Comparison of ENCODE assay signal across 29 cellular contexts in genomic region chr3:103158183-103158582, GRCh38.
"Had no signal": no experiment of that assay in that cellular context is flagged by ENCODE, and none has a peak within 500 bp of the region (broad histone marks: within the 10 kb centered on the region; RNA-seq: fewer than 3 reads in every experiment).

No MANE protein-coding gene starts in this region.

- H3K27me3 ChIP-seq: sigmoid colon, stomach, thyroid gland, upper lobe of right lung had no signal

- H3K4me1 Mint-ChIP-seq: activated CD4-positive, alpha-beta memory T cell treated with anti-CD3 and anti-CD28 coated beads, Interleukin-2, amount 10 ng/mL, durations not matched to agents 7 days and 5 days; mesothelial cell of epicardium; naive B cell; stimulated activated naive B cell treated with anti-CD40 and anti-IgM and Interleukin-4, amounts not matched to agents 10 μg/mL and 1 μg/mL and 100 μg/mL, for 72 hours had no signal

- H3K27ac ChIP-seq: parathyroid adenoma, psoas muscle, sigmoid colon, stomach, thyroid gland, upper lobe of right lung had no signal

- H3K27me3 Mint-ChIP-seq: activated CD4-positive, alpha-beta memory T cell treated with anti-CD3 and anti-CD28 coated beads, Interleukin-2, amount 10 ng/mL, durations not matched to agents 7 days and 5 days; activated T-cell treated with anti-CD3 and anti-CD28 coated beads, Interleukin-2, amount 50 U/mL, for 24 hours; naive B cell; stimulated activated naive B cell treated with anti-CD40 and anti-IgM and Interleukin-4, amounts not matched to agents 10 μg/mL and 1 μg/mL and 100 μg/mL, for 72 hours had no signal

- H2AFZ ChIP-seq: parathyroid adenoma had no signal

- H3K79me2 ChIP-seq: parathyroid adenoma had no signal

- H3K27ac Mint-ChIP-seq: activated CD4-positive, alpha-beta memory T cell treated with anti-CD3 and anti-CD28 coated beads, Interleukin-2, amount 10 ng/mL, durations not matched to agents 7 days and 5 days; activated T-cell treated with anti-CD3 and anti-CD28 coated beads, Interleukin-2, amount 50 U/mL, for 24 hours; mesothelial cell of epicardium; naive B cell; stimulated activated naive B cell treated with anti-CD40 and anti-IgM and Interleukin-4, amounts not matched to agents 10 μg/mL and 1 μg/mL and 100 μg/mL, for 72 hours had no signal

- H3K4me3 ChIP-seq: psoas muscle, sigmoid colon, smooth muscle cell, stomach, thyroid gland, upper lobe of right lung had no signal

- DNase-seq: activated CD4-positive, alpha-beta memory T cell treated with anti-CD3 and anti-CD28 coated beads, Interleukin-2, amount 10 ng/mL, durations not matched to agents 7 days and 5 days; activated CD4-positive, alpha-beta T cell treated with anti-CD3 and anti-CD28 coated beads for 4 hours; activated CD8-positive, alpha-beta memory T cell treated with anti-CD3 and anti-CD28 coated beads, Interleukin-2, amount 50 U/mL, for 48 hours; activated gamma-delta T cell; activated naive CD4-positive, alpha-beta T cell treated with anti-CD3 and anti-CD28 coated beads, Interleukin-2, amount 50 U/mL, for 16 hours; activated T-cell treated with anti-CD3 and anti-CD28 coated beads, Interleukin-2, amount 50 U/mL, for 24 hours; amygdala; caudate nucleus; cortex of kidney; foreskin fibroblast; head of caudate nucleus; hypothalamus; left colon; mammary epithelial cell; naive B cell; nucleus accumbens; psoas muscle; sigmoid colon; stimulated activated CD4-positive, alpha-beta T cell treated with anti-CD3 and anti-CD28 coated beads, Interleukin-1b, Interleukin-23, amount 100 ng/mL, for 48 hours; stimulated activated CD4-positive, alpha-beta T cell treated with anti-CD3 and anti-CD28 coated beads, Interleukin-4, amount 100 ng/mL, for 4 hours; stimulated activated CD8-positive, alpha-beta memory T cell treated with anti-CD3 and anti-CD28 coated beads, Interleukin-4, amount 100 ng/mL, for 48 hours; stimulated activated naive B cell treated with anti-CD40 and anti-IgM and Interleukin-4, amounts not matched to agents 10 μg/mL and 1 μg/mL and 100 μg/mL, for 72 hours; stomach; thyroid gland; upper lobe of right lung had no signal

- H3K9me3 Mint-ChIP-seq: activated CD4-positive, alpha-beta memory T cell treated with anti-CD3 and anti-CD28 coated beads, Interleukin-2, amount 10 ng/mL, durations not matched to agents 7 days and 5 days; activated T-cell treated with anti-CD3 and anti-CD28 coated beads, Interleukin-2, amount 50 U/mL, for 24 hours; mesothelial cell of epicardium; stimulated activated naive B cell treated with anti-CD40 and anti-IgM and Interleukin-4, amounts not matched to agents 10 μg/mL and 1 μg/mL and 100 μg/mL, for 72 hours had no signal

- H3K36me3 Mint-ChIP-seq: mesothelial cell of epicardium; naive B cell; stimulated activated naive B cell treated with anti-CD40 and anti-IgM and Interleukin-4, amounts not matched to agents 10 μg/mL and 1 μg/mL and 100 μg/mL, for 72 hours had no signal

- H3K9ac ChIP-seq: parathyroid adenoma had no signal

- H3K36me3 ChIP-seq: sigmoid colon, stomach, thyroid gland, upper lobe of right lung had no signal

- ATAC-seq: esophagus mucosa; left colon; psoas muscle; stimulated activated naive B cell treated with anti-CD40 and anti-IgM and Interleukin-4, amounts not matched to agents 10 μg/mL and 1 μg/mL and 100 μg/mL, for 72 hours; upper lobe of right lung had no signal

- H3K4me1 ChIP-seq: parathyroid adenoma, psoas muscle, sigmoid colon, stomach, thyroid gland, upper lobe of right lung had no signal

- H3K4me2 ChIP-seq: smooth muscle cell had no signal

- H3K9me3 ChIP-seq: psoas muscle, sigmoid colon, stomach, thyroid gland, upper lobe of right lung had no signal

- H3K4me3 Mint-ChIP-seq: activated CD4-positive, alpha-beta memory T cell treated with anti-CD3 and anti-CD28 coated beads, Interleukin-2, amount 10 ng/mL, durations not matched to agents 7 days and 5 days; activated T-cell treated with anti-CD3 and anti-CD28 coated beads, Interleukin-2, amount 50 U/mL, for 24 hours; mesothelial cell of epicardium; naive B cell; stimulated activated naive B cell treated with anti-CD40 and anti-IgM and Interleukin-4, amounts not matched to agents 10 μg/mL and 1 μg/mL and 100 μg/mL, for 72 hours had no signal
